1 cellular context compared by ENCODE assay signal in the genomic region with DNA sequence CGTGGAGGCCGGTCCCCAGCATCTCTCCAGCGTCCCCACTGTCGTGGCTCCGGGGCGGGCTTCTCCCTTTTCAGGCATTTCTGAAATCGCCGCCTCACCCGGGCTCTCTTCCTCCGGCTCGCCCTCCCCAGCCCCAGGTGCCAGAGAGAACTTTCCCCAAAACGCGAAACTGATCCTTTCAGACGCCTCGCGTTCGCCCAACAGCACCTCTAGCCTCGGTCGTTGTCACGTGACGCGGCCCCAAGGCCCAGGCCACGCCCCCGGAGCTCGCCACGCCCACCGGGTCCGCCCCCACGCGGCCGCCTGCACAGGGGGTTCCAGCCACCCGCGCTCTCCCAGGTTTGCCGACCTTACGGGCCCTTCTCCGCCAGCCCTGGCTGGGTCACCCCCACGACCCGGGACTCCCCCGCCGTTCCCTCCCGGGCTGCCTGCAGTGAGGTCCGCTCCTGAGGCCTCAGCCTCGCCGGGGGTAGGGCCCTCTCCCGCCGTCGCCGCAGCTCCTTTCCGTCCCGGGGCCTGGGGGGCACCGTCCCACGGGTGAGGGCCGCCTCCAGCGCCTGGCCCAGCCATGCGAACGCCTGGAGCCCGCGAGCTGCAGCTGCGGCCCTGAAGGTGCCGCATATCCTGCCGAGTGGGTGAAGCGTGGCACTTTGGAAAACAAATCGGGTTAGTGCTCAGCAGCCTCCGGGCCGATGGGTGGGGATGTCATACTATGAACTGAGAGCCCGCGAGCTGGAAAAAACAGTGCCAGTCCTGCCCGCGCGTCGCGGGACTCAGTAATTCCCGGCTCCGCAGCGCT.
TF ChIP-seq lines count a peak whose summit lies in the region.

No MANE protein-coding gene starts in this region.

TF ChIP-seq in K562, 482 proteins besides CTCF, POLR2A, EP300 and RAD21 (continued from another document and continues in another):
- TF ChIP-seq, protein P1, sequence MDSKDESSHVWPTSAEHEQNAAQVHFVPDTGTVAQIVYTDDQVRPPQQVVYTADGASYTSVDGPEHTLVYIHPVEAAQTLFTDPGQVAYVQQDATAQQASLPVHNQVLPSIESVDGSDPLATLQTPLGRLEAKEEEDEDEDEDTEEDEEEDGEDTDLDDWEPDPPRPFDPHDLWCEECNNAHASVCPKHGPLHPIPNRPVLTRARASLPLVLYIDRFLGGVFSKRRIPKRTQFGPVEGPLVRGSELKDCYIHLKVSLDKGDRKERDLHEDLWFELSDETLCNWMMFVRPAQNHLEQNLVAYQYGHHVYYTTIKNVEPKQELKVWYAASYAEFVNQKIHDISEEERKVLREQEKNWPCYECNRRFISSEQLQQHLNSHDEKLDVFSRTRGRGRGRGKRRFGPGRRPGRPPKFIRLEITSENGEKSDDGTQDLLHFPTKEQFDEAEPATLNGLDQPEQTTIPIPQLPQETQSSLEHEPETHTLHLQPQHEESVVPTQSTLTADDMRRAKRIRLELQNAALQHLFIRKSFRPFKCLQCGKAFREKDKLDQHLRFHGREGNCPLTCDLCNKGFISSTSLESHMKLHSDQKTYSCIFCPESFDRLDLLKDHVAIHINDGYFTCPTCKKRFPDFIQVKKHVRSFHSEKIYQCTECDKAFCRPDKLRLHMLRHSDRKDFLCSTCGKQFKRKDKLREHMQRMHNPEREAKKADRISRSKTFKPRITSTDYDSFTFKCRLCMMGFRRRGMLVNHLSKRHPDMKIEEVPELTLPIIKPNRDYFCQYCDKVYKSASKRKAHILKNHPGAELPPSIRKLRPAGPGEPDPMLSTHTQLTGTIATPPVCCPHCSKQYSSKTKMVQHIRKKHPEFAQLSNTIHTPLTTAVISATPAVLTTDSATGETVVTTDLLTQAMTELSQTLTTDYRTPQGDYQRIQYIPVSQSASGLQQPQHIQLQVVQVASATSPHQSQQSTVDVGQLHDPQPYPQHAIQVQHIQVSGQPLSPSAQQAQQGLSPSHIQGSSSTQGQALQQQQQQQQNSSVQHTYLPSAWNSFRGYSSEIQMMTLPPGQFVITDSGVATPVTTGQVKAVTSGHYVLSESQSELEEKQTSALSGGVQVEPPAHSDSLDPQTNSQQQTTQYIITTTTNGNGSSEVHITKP (IDR thresholded peaks at IDR 0.05; ENCODE audit: partially characterized antibody): peak; percentile 60
- peak; percentile 27; the same call in 1 of the 2 replicates for TF ChIP-seq PML (IDR thresholded peaks at IDR 0.05; ENCODE audit: low read length)
- peak; percentile 74 for TF ChIP-seq EP400 (IDR thresholded peaks at IDR 0.05)
- no peak for TF ChIP-seq NR4A1 (CRISPR knock-in tag; IDR thresholded peaks at IDR 0.05)
- TF ChIP-seq NR4A1 (tag; IDR thresholded peaks at IDR 0.05): 0 out of 2 replicates have a peak, but pooled peaks have one; percentile 32
- TF ChIP-seq YY1 (IDR thresholded peaks at IDR 0.05; ENCODE audit: borderline replicate concordance in 1 of 3, control insufficient read depth in 1 of 3, extremely low read depth in 1 of 3, insufficient read depth in 3 of 3, insufficient read length in 1 of 3, insufficient replicate concordance in 2 of 3, low read depth in 1 of 3, low read length in 2 of 3): peak in 1 of 3 experiments; percentile 0
- TF ChIP-seq KAT7 (CRISPR knock-in tag; IDR thresholded peaks at IDR 0.05; ENCODE audit: borderline replicate concordance): 0 out of 2 replicates have a peak, but pooled peaks have one; percentile 37
- peak; percentile 51; the same call in 1 of the 2 replicates for TF ChIP-seq ZNF785 (CRISPR knock-in tag; IDR thresholded peaks at IDR 0.05)
- no peak for TF ChIP-seq ARID2 (IDR thresholded peaks at IDR 0.05)
- TF ChIP-seq, protein P2, sequence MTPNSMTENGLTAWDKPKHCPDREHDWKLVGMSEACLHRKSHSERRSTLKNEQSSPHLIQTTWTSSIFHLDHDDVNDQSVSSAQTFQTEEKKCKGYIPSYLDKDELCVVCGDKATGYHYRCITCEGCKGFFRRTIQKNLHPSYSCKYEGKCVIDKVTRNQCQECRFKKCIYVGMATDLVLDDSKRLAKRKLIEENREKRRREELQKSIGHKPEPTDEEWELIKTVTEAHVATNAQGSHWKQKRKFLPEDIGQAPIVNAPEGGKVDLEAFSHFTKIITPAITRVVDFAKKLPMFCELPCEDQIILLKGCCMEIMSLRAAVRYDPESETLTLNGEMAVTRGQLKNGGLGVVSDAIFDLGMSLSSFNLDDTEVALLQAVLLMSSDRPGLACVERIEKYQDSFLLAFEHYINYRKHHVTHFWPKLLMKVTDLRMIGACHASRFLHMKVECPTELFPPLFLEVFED (CRISPR knock-in tag; conservative IDR thresholded peaks at IDR 0.05): 0 out of 2 replicates have a peak, but pooled peaks have one; percentile 16
- TF ChIP-seq NRF1 (conservative IDR thresholded peaks at IDR 0.05 in 1 of 2, IDR thresholded peaks at IDR 0.05 in 1 of 2): peak in 1 of 2 experiments; percentile 64; a peak in 3 of 4 replicates
- TF ChIP-seq, protein P3, sequence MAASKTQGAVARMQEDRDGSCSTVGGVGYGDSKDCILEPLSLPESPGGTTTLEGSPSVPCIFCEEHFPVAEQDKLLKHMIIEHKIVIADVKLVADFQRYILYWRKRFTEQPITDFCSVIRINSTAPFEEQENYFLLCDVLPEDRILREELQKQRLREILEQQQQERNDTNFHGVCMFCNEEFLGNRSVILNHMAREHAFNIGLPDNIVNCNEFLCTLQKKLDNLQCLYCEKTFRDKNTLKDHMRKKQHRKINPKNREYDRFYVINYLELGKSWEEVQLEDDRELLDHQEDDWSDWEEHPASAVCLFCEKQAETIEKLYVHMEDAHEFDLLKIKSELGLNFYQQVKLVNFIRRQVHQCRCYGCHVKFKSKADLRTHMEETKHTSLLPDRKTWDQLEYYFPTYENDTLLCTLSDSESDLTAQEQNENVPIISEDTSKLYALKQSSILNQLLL (CRISPR knock-in tag; IDR thresholded peaks at IDR 0.05; ENCODE audit: borderline replicate concordance): 0 out of 2 replicates have a peak, but pooled peaks have one; percentile 47
- TF ChIP-seq KDM1A (IDR thresholded peaks at IDR 0.05): peak in 1 of 2 experiments; percentile 39; a peak in 1 of 4 replicates
- TF ChIP-seq, protein P4, sequence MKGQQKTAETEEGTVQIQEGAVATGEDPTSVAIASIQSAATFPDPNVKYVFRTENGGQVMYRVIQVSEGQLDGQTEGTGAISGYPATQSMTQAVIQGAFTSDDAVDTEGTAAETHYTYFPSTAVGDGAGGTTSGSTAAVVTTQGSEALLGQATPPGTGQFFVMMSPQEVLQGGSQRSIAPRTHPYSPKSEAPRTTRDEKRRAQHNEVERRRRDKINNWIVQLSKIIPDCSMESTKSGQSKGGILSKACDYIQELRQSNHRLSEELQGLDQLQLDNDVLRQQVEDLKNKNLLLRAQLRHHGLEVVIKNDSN (CRISPR knock-in tag; IDR thresholded peaks at IDR 0.05): peak; percentile 99
- TF ChIP-seq, protein P5, sequence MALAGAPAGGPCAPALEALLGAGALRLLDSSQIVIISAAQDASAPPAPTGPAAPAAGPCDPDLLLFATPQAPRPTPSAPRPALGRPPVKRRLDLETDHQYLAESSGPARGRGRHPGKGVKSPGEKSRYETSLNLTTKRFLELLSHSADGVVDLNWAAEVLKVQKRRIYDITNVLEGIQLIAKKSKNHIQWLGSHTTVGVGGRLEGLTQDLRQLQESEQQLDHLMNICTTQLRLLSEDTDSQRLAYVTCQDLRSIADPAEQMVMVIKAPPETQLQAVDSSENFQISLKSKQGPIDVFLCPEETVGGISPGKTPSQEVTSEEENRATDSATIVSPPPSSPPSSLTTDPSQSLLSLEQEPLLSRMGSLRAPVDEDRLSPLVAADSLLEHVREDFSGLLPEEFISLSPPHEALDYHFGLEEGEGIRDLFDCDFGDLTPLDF (CRISPR knock-in tag; IDR thresholded peaks at IDR 0.05): 0 out of 2 replicates have a peak, but pooled peaks have one; percentile 39
- TF ChIP-seq, protein P6, sequence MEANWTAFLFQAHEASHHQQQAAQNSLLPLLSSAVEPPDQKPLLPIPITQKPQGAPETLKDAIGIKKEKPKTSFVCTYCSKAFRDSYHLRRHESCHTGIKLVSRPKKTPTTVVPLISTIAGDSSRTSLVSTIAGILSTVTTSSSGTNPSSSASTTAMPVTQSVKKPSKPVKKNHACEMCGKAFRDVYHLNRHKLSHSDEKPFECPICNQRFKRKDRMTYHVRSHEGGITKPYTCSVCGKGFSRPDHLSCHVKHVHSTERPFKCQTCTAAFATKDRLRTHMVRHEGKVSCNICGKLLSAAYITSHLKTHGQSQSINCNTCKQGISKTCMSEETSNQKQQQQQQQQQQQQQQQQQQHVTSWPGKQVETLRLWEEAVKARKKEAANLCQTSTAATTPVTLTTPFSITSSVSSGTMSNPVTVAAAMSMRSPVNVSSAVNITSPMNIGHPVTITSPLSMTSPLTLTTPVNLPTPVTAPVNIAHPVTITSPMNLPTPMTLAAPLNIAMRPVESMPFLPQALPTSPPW (CRISPR knock-in tag; IDR thresholded peaks at IDR 0.05): peak; percentile 77
- TF ChIP-seq, protein P7, sequence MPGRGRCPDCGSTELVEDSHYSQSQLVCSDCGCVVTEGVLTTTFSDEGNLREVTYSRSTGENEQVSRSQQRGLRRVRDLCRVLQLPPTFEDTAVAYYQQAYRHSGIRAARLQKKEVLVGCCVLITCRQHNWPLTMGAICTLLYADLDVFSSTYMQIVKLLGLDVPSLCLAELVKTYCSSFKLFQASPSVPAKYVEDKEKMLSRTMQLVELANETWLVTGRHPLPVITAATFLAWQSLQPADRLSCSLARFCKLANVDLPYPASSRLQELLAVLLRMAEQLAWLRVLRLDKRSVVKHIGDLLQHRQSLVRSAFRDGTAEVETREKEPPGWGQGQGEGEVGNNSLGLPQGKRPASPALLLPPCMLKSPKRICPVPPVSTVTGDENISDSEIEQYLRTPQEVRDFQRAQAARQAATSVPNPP (IDR thresholded peaks at IDR 0.05; ENCODE audit: borderline replicate concordance, insufficient read depth, insufficient read length): no peak
- TF ChIP-seq TBL1XR1 (IDR thresholded peaks at IDR 0.05; ENCODE audit: low read length in 2 of 2): 0 out of 4 replicates have a peak, but pooled peaks of 1 of the 2 experiments have one; percentile 9
- peak; percentile 75 for TF ChIP-seq CXXC5 (CRISPR knock-in tag; IDR thresholded peaks at IDR 0.05)
- no peak for TF ChIP-seq KLF6 (CRISPR knock-in tag; IDR thresholded peaks at IDR 0.05; ENCODE audit: borderline replicate concordance)
- peak; percentile 52 for TF ChIP-seq ATF7 (IDR thresholded peaks at IDR 0.05)
- TF ChIP-seq ZC3H11A (IDR thresholded peaks at IDR 0.05; ENCODE audit: low read depth, low read length): 0 out of 2 replicates have a peak, but pooled peaks have one; percentile 7
- 0 out of 2 replicates have a peak, but pooled peaks have one; percentile 2 for TF ChIP-seq CBFA2T3 (IDR thresholded peaks at IDR 0.05)
- TF ChIP-seq, protein P8, sequence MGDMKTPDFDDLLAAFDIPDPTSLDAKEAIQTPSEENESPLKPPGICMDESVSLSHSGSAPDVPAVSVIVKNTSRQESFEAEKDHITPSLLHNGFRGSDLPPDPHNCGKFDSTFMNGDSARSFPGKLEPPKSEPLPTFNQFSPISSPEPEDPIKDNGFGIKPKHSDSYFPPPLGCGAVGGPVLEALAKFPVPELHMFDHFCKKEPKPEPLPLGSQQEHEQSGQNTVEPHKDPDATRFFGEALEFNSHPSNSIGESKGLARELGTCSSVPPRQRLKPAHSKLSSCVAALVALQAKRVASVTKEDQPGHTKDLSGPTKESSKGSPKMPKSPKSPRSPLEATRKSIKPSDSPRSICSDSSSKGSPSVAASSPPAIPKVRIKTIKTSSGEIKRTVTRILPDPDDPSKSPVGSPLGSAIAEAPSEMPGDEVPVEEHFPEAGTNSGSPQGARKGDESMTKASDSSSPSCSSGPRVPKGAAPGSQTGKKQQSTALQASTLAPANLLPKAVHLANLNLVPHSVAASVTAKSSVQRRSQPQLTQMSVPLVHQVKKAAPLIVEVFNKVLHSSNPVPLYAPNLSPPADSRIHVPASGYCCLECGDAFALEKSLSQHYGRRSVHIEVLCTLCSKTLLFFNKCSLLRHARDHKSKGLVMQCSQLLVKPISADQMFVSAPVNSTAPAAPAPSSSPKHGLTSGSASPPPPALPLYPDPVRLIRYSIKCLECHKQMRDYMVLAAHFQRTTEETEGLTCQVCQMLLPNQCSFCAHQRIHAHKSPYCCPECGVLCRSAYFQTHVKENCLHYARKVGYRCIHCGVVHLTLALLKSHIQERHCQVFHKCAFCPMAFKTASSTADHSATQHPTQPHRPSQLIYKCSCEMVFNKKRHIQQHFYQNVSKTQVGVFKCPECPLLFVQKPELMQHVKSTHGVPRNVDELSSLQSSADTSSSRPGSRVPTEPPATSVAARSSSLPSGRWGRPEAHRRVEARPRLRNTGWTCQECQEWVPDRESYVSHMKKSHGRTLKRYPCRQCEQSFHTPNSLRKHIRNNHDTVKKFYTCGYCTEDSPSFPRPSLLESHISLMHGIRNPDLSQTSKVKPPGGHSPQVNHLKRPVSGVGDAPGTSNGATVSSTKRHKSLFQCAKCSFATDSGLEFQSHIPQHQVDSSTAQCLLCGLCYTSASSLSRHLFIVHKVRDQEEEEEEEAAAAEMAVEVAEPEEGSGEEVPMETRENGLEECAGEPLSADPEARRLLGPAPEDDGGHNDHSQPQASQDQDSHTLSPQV (IDR thresholded peaks at IDR 0.05): peak; percentile 60
- TF ChIP-seq ARID1B (IDR thresholded peaks at IDR 0.05): 0 out of 2 replicates have a peak, but pooled peaks have one; percentile 25
- TF ChIP-seq RNF2 (IDR thresholded peaks at IDR 0.05): 0 out of 2 replicates have a peak, but pooled peaks have one; percentile 46
- TF ChIP-seq, protein P9, sequence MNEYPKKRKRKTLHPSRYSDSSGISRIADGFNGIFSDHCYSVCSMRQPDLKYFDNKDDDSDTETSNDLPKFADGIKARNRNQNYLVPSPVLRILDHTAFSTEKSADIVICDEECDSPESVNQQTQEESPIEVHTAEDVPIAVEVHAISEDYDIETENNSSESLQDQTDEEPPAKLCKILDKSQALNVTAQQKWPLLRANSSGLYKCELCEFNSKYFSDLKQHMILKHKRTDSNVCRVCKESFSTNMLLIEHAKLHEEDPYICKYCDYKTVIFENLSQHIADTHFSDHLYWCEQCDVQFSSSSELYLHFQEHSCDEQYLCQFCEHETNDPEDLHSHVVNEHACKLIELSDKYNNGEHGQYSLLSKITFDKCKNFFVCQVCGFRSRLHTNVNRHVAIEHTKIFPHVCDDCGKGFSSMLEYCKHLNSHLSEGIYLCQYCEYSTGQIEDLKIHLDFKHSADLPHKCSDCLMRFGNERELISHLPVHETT (CRISPR knock-in tag; conservative IDR thresholded peaks at IDR 0.05 in 1 of 2, IDR thresholded peaks at IDR 0.05 in 1 of 2): 0 out of 4 replicates have a peak, but pooled peaks of 1 of the 2 experiments have one; percentile 43
- TF ChIP-seq ZNF197 (CRISPR knock-in tag; IDR thresholded peaks at IDR 0.05; ENCODE audit: low read depth): 0 out of 2 replicates have a peak, but pooled peaks have one; percentile 77
- peak; percentile 38 for TF ChIP-seq SAP30 (IDR thresholded peaks at IDR 0.05; ENCODE audit: borderline replicate concordance, insufficient read depth, low read depth, low read length, poor library complexity, severe bottlenecking)
- TF ChIP-seq, protein P10, sequence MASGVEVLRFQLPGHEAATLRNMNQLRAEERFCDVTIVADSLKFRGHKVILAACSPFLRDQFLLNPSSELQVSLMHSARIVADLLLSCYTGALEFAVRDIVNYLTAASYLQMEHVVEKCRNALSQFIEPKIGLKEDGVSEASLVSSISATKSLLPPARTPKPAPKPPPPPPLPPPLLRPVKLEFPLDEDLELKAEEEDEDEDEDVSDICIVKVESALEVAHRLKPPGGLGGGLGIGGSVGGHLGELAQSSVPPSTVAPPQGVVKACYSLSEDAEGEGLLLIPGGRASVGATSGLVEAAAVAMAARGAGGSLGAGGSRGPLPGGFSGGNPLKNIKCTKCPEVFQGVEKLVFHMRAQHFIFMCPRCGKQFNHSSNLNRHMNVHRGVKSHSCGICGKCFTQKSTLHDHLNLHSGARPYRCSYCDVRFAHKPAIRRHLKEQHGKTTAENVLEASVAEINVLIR (CRISPR knock-in tag; IDR thresholded peaks at IDR 0.05): no peak
- peak; percentile 70 for TF ChIP-seq GABPA (tag; conservative IDR thresholded peaks at IDR 0.05; ENCODE audit: low read depth)
